In genomic region chr17:81691196-81691595, GRCh38 we compare ENCODE assay signal across 15 cellular contexts. TPM values are rescaled to one million over a fixed set of nuclear protein-coding genes. Genes with fewer than 3 reads are reported as not detected.
DNase-seq lines count a peak whose midpoint lies in the region; ATAC-seq, FAIRE-seq and TF ChIP-seq lines count a peak whose summit lies in the region.
"Had no signal": no experiment of that assay in that cellular context is flagged by ENCODE, and none has a peak within 500 bp of the region (broad histone marks: within the 10 kb centered on the region; RNA-seq: fewer than 3 reads in every experiment).

No MANE protein-coding gene starts in this region.

- H3K4me3 ChIP-seq in astrocyte (ENCODE audit: insufficient read depth, low read depth, low read length): no peak overlapping the region
- H3K4me3 ChIP-seq: BLaER1 treated with 17β-estradiol and CSF1 and Interleukin-3, amounts not matched to agents 10 nM and 100 nM had no signal

- CTCF ChIA-PET in RWPE1 (lab: Yijun Ruan, JAX): interaction anchor here (0.6 kb wide), 1 partner anchor 514 kb away, joined by 4 read pairs; no protein-coding TSS in a partner anchor
- CTCF ChIA-PET in MCF 10A (lab: Yijun Ruan, JAX): interaction anchor here (0.8 kb wide), 1 partner anchor 11 kb away, joined by 3 read pairs; no protein-coding TSS in a partner anchor

- H4K20me1 ChIP-seq in astrocyte (ENCODE audit: insufficient read depth, low read length): peaks cover 92% of the 10 kb centered on the region

- intact Hi-C loops in MCF 10A (cut with micrococcal nuclease): no loop called here

- H3K4me1 Mint-ChIP-seq in astrocyte (ENCODE audit: low read depth, unreplicated experiment) (no peaks in the 10 kb centered on the region), MCF 10A (ENCODE audit: insufficient read depth, unreplicated experiment) (no peaks in the 10 kb centered on the region)
- H3K4me1 Mint-ChIP-seq: H9 had no signal

- H3K9ac ChIP-seq in astrocyte (ENCODE audit: low read length): no peak overlapping the region
- H3K9ac ChIP-seq: BLaER1 treated with 17β-estradiol and CSF1 and Interleukin-3, amounts not matched to agents 10 nM and 100 nM had no signal

- H3K36me3 Mint-ChIP-seq in astrocyte (ENCODE audit: low read depth, unreplicated experiment): peaks cover 14% of the 10 kb centered on the region
- H3K36me3 Mint-ChIP-seq in MCF 10A (ENCODE audit: insufficient read depth, unreplicated experiment): peaks cover 49% of the 10 kb centered on the region

- peaks cover 27% of the 10 kb centered on the region for H3K36me3 ChIP-seq in astrocyte (ENCODE audit: insufficient read depth, low read length)

- no peaks in the 10 kb centered on the region for H3K4me1 ChIP-seq in astrocyte (ENCODE audit: insufficient read depth, low read length)

- no peaks in the 10 kb centered on the region for H3K27me3 Mint-ChIP-seq in astrocyte (ENCODE audit: low read depth, unreplicated experiment)
- H3K27me3 Mint-ChIP-seq in MCF 10A (ENCODE audit: insufficient read depth, unreplicated experiment): no peaks in the 10 kb centered on the region
- H3K27me3 Mint-ChIP-seq: B cell had no signal

- TF ChIP-seq CTCF in RWPE1 (conservative IDR thresholded peaks at IDR 0.05; ENCODE audit: low read depth) (no peak), astrocyte (IDR thresholded peaks at IDR 0.05; ENCODE audit: insufficient read depth, low read depth, low read length) (no peak), MCF 10A (IDR thresholded peaks at IDR 0.05; ENCODE audit: unreplicated experiment) (no peak)

- H3K27me3 ChIP-seq in astrocyte (ENCODE audit: insufficient read depth, low read length): no peaks in the 10 kb centered on the region
- H3K27me3 ChIP-seq: BLaER1 treated with 17β-estradiol and CSF1 and Interleukin-3, amounts not matched to agents 10 nM and 100 nM had no signal

- DNase-seq in RWPE1 (ENCODE audit: low spot score): no peak
- DNase-seq in astrocyte (ENCODE audit: low read depth): no peak
- DNase-seq in iPS-NIHi11 (ENCODE audit: low spot score): peak; percentile 9
- no peak for DNase-seq in MCF 10A (ENCODE audit: unreplicated experiment)
- no peak for DNase-seq in activated effector memory CD4-positive, alpha-beta T cell treated with Interleukin-2 at 50 U/mL for 16 hours
- DNase-seq: Calu3; CD8-positive, alpha-beta T cell; DMS79 treated with DMSO at 0.1 percent for 48 hours; GF-D8; H9 had no signal

- H3K27ac Mint-ChIP-seq in astrocyte (ENCODE audit: unreplicated experiment): peak overlapping the region; percentile 75
- H3K27ac Mint-ChIP-seq in MCF 10A (ENCODE audit: low read depth, unreplicated experiment): no peak overlapping the region
- H3K27ac Mint-ChIP-seq: B cell; CD8-positive, alpha-beta T cell; H9 had no signal

- H3K4me3 Mint-ChIP-seq in astrocyte (ENCODE audit: unreplicated experiment) (no peak overlapping the region), MCF 10A (ENCODE audit: unreplicated experiment) (no peak overlapping the region)
- H3K4me3 Mint-ChIP-seq: B cell; CD8-positive, alpha-beta T cell; H9 had no signal

- no peak for FAIRE-seq in astrocyte (lab: Jason Lieb, UNC)
- FAIRE-seq: H1, HTR-8/SVneo had no signal

- H3K9me3 Mint-ChIP-seq in astrocyte (ENCODE audit: unreplicated experiment): no peaks in the 10 kb centered on the region
- no peaks in the 10 kb centered on the region for H3K9me3 Mint-ChIP-seq in MCF 10A (ENCODE audit: unreplicated experiment)
- H3K9me3 Mint-ChIP-seq: CD8-positive, alpha-beta T cell; H9 had no signal

- no peak overlapping the region for H2AFZ ChIP-seq in astrocyte (ENCODE audit: low read depth, low read length)

- no peaks in the 10 kb centered on the region for H3K9me3 ChIP-seq in astrocyte (ENCODE audit: insufficient read depth, low read depth, low read length)
- H3K9me3 ChIP-seq: BLaER1 treated with 17β-estradiol and CSF1 and Interleukin-3, amounts not matched to agents 10 nM and 100 nM had no signal

- POLR2A ChIA-PET in RWPE1 (lab: Yijun Ruan, JAX; ENCODE audit: low non-redundant PET): no interaction called here
- POLR2A ChIA-PET in MCF 10A (lab: Yijun Ruan, JAX): interaction anchor here (2.7 kb wide), 1 partner anchor 11 kb away, joined by 11 read pairs; the partner anchor contains the start of gene MRPL12

- no peak overlapping the region for H3K4me2 ChIP-seq in astrocyte (ENCODE audit: low read length)
- H3K4me2 ChIP-seq: BLaER1 treated with 17β-estradiol and CSF1 and Interleukin-3, amounts not matched to agents 10 nM and 100 nM had no signal

- peaks cover 95% of the 10 kb centered on the region for H3K79me2 ChIP-seq in astrocyte (ENCODE audit: insufficient read depth, low read length)

- ATAC-seq in GM19328 (IDR thresholded peaks at IDR 0.05; ENCODE audit: unreplicated experiment): no peak
- ATAC-seq: CD8-positive, alpha-beta T cell had no signal

- BruUV-seq in MCF 10A (replicated peaks; lab: Mats Ljungman, UMichigan): no TSS peak

- H3K27ac ChIP-seq in RWPE1 (peak overlapping the region; percentile 91), astrocyte (ENCODE audit: low read depth, low read length) (no peak overlapping the region)
- H3K27ac ChIP-seq: BLaER1 treated with 17β-estradiol and CSF1 and Interleukin-3, amounts not matched to agents 10 nM and 100 nM had no signal

RNA-seq across cellular contexts. Expression of gene HGS, which starts 7.4 kb away (rescaled TPM):
- total RNA-seq in astrocyte: 106 and 122 TPM in 2 replicates
- 160 and 178 TPM in 2 replicates for total RNA-seq in MCF 10A (2022)

RNA-seq across cellular contexts. Expression of gene ARL16, which starts 7.6 kb away (rescaled TPM):
- total RNA-seq in astrocyte (38.6 and 40.4 TPM in 2 replicates), MCF 10A (2022) (34.8 and 38.6 TPM in 2 replicates)

RNA-seq across cellular contexts. Expression of gene MRPL12, which starts 12.0 kb away (rescaled TPM):
- 69.9 and 71.3 TPM in 2 replicates for total RNA-seq in astrocyte
- 82.6 and 143 TPM in 2 replicates for total RNA-seq in MCF 10A (2022)

RNA-seq across cellular contexts. Expression of gene SLC25A10, which starts 20.9 kb away (rescaled TPM):
- 7.9 and 9.3 TPM in 2 replicates for total RNA-seq in astrocyte
- total RNA-seq in MCF 10A (2022): 5.1 and 9.5 TPM in 2 replicates

RNA-seq across cellular contexts. Expression of gene CCDC137, which starts 24.7 kb away (rescaled TPM):
- total RNA-seq in astrocyte: 25.2 and 29.4 TPM in 2 replicates
- total RNA-seq in MCF 10A (2022): 23.9 and 27.1 TPM in 2 replicates
